ENCODE assay signal across 8 cellular contexts in genomic region chr2:207239222-207239674, GRCh38.
DNase-seq lines count a peak whose midpoint lies in the region; ATAC-seq and TF ChIP-seq lines count a peak whose summit lies in the region.

No MANE protein-coding gene starts in this region.

- peaks cover 0 to 2% of the 10 kb centered on the region in 2 donors for H3K9me3 ChIP-seq in left lung
- H3K9me3 ChIP-seq in transverse colon = no peaks in the 10 kb centered on the region
- H3K9me3 ChIP-seq in CD4-positive, alpha-beta memory T cell (ENCODE audit: control insufficient read depth in 1 of 2, low read length in 2 of 2) = no peaks in the 10 kb centered on the region

- CTCF ChIA-PET in CD4-positive, alpha-beta memory T cell (lab: Charles Lee; ENCODE audit: partially characterized antibody) = interaction anchor here (1.0 to 1.3 kb wide), 2 partner anchors 17 to 26 kb away, joined by 3 read pairs; no protein-coding TSS in a partner anchor

- H3K27me3 Mint-ChIP-seq in CD4-positive, alpha-beta memory T cell = no peaks in the 10 kb centered on the region

- no peaks in the 10 kb centered on the region for H3K27me3 ChIP-seq in left lung
- no peaks in the 10 kb centered on the region for H3K27me3 ChIP-seq in transverse colon
- H3K27me3 ChIP-seq in CD4-positive, alpha-beta memory T cell (ENCODE audit: insufficient read depth, low read length) = no peaks in the 10 kb centered on the region

- TF ChIP-seq EP300 in transverse colon (IDR thresholded peaks at IDR 0.05; ENCODE audit: low read depth) = no peak

- no peak for TF ChIP-seq POLR2A in transverse colon (IDR thresholded peaks at IDR 0.05)

- in situ Hi-C loops in transverse colon (cut with MboI; ENCODE audit: low pct_ligation_motif_present in 1 of 4, low pct_unique_long_range_greater_than_20kb in 1 of 4, low sequenced_read_pairs in 3 of 4) = no loop called here

- POLR2A ChIA-PET in CD4-positive, alpha-beta memory T cell (lab: Charles Lee; ENCODE audit: partially characterized antibody) = no interaction called here

- ATAC-seq in left lung = peak; percentile 89

- peak; percentile 12 to 15 for DNase-seq in activated CD4-positive, alpha-beta T cell treated with anti-CD3 and anti-CD28 coated beads for 4 hours
- DNase-seq in activated CD4-positive, alpha-beta T cell treated with anti-CD3 and anti-CD28 coated beads for 1 hour = no peak
- DNase-seq in amniotic stem cell (lab: John Stamatoyannopoulos, UW) = peak; percentile 87
- DNase-seq in left lung = peak in 1 of 2 donors; percentile 79
- peak; percentile 29 for DNase-seq in transverse colon
- DNase-seq in CD4-positive, alpha-beta memory T cell = no peak
- no peak for DNase-seq in NCI-H2227 treated with DMSO at 0.1 percent for 48 hours (lab: John Stamatoyannopoulos, UW)
- no peak for DNase-seq in medulla oblongata (ENCODE audit: extremely low spot score)

- H3K27ac ChIP-seq in left lung = peak overlapping the region; percentile 57 to 82
- H3K27ac ChIP-seq in transverse colon = peak overlapping the region; percentile 42 to 65 (median 52)
- H3K27ac ChIP-seq in CD4-positive, alpha-beta memory T cell (ENCODE audit: low read depth, low read length) = no peak overlapping the region

- intact Hi-C loops in left lung (cut with DNase I) (no loop called here), transverse colon (cut with DNase I; ENCODE audit: low total_unique reads) (no loop called here)
- intact Hi-C loops in CD4-positive, alpha-beta memory T cell (cut with micrococcal nuclease) = no loop called here

- no peaks in the 10 kb centered on the region for H3K36me3 Mint-ChIP-seq in CD4-positive, alpha-beta memory T cell

- no peak overlapping the region for H3K4me3 ChIP-seq in left lung
- H3K4me3 ChIP-seq in transverse colon = no peak overlapping the region
- H3K4me3 ChIP-seq in CD4-positive, alpha-beta memory T cell (ENCODE audit: low read length in 2 of 2) = no peak overlapping the region

- H3K4me1 ChIP-seq in left lung = peaks cover 12 to 66% of the 10 kb centered on the region in 2 donors
- peaks cover 0 to 11% (median 4%) of the 10 kb centered on the region in 4 donors for H3K4me1 ChIP-seq in transverse colon
- peaks cover 11% of the 10 kb centered on the region for H3K4me1 ChIP-seq in CD4-positive, alpha-beta memory T cell (ENCODE audit: insufficient read depth, low read length)

- H3K36me3 ChIP-seq in left lung (no peaks in the 10 kb centered on the region), transverse colon (no peaks in the 10 kb centered on the region)
- H3K36me3 ChIP-seq in CD4-positive, alpha-beta memory T cell (ENCODE audit: insufficient read depth, low read length) = no peaks in the 10 kb centered on the region

- H3K9me3 Mint-ChIP-seq in CD4-positive, alpha-beta memory T cell = no peaks in the 10 kb centered on the region

- no peak overlapping the region for H3K27ac Mint-ChIP-seq in CD4-positive, alpha-beta memory T cell

- 50 to 58% methylated on average over 2 to 5 of the region's 5 CpGs for WGBS in transverse colon (ENCODE audit: low coverage in 1 of 2), 2 donors

- peak overlapping the region in 2 of 8 donors; percentile 43 to 52 for H3K4me3 Mint-ChIP-seq in CD4-positive, alpha-beta memory T cell

- H3K4me1 Mint-ChIP-seq in CD4-positive, alpha-beta memory T cell = peaks cover 0 to 10% (median 6%) of the 10 kb centered on the region in 4 donors

- TF ChIP-seq CTCF in left lung (IDR thresholded peaks at IDR 0.05) (no peak), transverse colon (IDR thresholded peaks at IDR 0.05) (no peak)

Comparison
In these comparisons a context has a peak if more than half of its experiments do, and no peak if none do; other contexts are left out.
1. DNase-seq: peak in activated CD4-positive, alpha-beta T cell treated with anti-CD3 and anti-CD28 coated beads for 4 hours (2 of 2), amniotic stem cell (single experiment) and transverse colon (single experiment); none in activated CD4-positive, alpha-beta T cell treated with anti-CD3 and anti-CD28 coated beads for 1 hour (single experiment), CD4-positive, alpha-beta memory T cell (0 of 5), NCI-H2227 treated with DMSO at 0.1 percent for 48 hours (single experiment) and medulla oblongata (single experiment).